1 cellular context compared by ENCODE assay signal in the genomic region with DNA sequence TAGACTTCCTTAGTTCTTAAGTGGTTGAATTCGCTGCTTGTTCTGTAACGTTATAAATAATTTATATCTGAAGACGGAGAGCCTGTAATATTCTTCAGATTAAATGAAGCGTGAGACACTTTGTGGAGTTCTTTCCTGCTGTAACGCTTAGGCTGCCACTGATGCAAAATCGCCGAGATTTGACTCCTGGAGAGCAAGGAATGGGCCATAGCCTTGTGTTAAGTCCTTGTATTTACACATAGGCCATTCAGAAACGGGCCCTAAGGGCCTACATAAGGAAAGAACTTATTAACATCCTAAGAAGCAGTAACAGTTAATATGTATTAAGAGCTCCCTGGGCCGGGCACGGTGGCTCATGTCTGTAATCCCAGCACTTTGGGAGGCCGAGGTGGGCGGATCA.
TF ChIP-seq lines count a peak whose summit lies in the region.

No MANE protein-coding gene starts in this region.

TF ChIP-seq in IMR-90, 13 proteins besides CTCF, POLR2A, EP300 and RAD21 (continued from another document):
- TF ChIP-seq MXI1 (IDR thresholded peaks at IDR 0.05; ENCODE audit: borderline replicate concordance, low read depth, low read length) (no peak), SMC3 (IDR thresholded peaks at IDR 0.05; ENCODE audit: low read depth, low read length) (no peak), NFE2L2 (IDR thresholded peaks at IDR 0.05; ENCODE audit: low read depth, low read length) (no peak), FOS (IDR thresholded peaks at IDR 0.05; ENCODE audit: low read depth, low read length) (no peak), CEBPB (IDR thresholded peaks at IDR 0.05; ENCODE audit: low read depth, low read length) (no peak), ELK1 (IDR thresholded peaks at IDR 0.05; ENCODE audit: borderline replicate concordance, low read depth, low read length) (no peak), CHD1 (IDR thresholded peaks at IDR 0.05; ENCODE audit: low read depth, low read length) (no peak), MAFK (IDR thresholded peaks at IDR 0.05; ENCODE audit: low read depth, low read length) (no peak), MAZ (IDR thresholded peaks at IDR 0.05; ENCODE audit: borderline replicate concordance, low read depth, low read length) (no peak)
TF ChIP-seq in IMR-90: peak in this region for 0.
